Comparison of ENCODE assay signal across 14 cellular contexts in the genomic region with DNA sequence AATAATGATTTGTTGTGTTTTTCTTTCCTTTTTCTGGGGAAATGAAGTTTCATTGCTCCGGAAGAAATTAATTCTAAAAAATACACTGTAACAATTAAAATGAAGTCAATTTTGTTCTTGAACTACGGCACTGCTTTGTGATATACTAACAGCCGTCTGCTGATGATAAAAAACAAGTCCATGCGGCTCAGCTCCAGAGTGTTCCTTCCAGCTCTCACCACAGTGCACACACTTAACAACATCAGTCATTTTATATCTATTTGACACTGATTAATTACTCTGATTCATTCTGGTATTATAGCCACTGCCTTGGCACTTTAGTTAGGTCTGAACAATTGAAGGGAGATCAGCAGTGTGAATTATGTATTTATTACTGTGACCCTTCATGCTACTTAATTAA.
"Had no signal": no experiment of that assay in that cellular context is flagged by ENCODE, and none has a peak within 500 bp of the region (broad histone marks: within the 10 kb centered on the region; RNA-seq: fewer than 3 reads in every experiment).

No MANE protein-coding gene starts in this region.

- H3K4me1 Mint-ChIP-seq: activated CD4-positive, alpha-beta T cell treated with anti-CD3 and anti-CD28 coated beads for 36 hours; mesothelial cell of epicardium; neural crest cell had no signal

- H3K27ac Mint-ChIP-seq: activated CD4-positive, alpha-beta T cell treated with anti-CD3 and anti-CD28 coated beads for 36 hours; activated CD8-positive, alpha-beta T cell treated with anti-CD3 and anti-CD28 coated beads, Interleukin-2, amount 10 ng/mL, durations not matched to agents 7 days and 5 days; activated naive CD8-positive, alpha-beta T cell treated with anti-CD3 and anti-CD28 coated beads, Interleukin-2, amount 50 U/mL, for 24 hours; mesothelial cell of epicardium had no signal

- DNase-seq: activated CD4-positive, alpha-beta T cell treated with anti-CD3 and anti-CD28 coated beads for 36 hours; activated CD8-positive, alpha-beta memory T cell treated with anti-CD3 and anti-CD28 coated beads, Interleukin-2, amount 50 U/mL, for 48 hours; activated CD8-positive, alpha-beta T cell treated with anti-CD3 and anti-CD28 coated beads, Interleukin-2, amount 10 ng/mL, durations not matched to agents 7 days and 5 days; activated naive CD4-positive, alpha-beta T cell treated with Interleukin-2 at 50 U/mL for 16 hours; activated naive CD8-positive, alpha-beta T cell treated with anti-CD3 and anti-CD28 coated beads, Interleukin-2, amount 50 U/mL, for 24 hours; colonic mucosa; effector CD4-positive, alpha-beta T cell; ovary; stimulated activated CD4-positive, alpha-beta T cell treated with anti-CD3 and anti-CD28 coated beads, Interleukin-15, amount 100 ng/mL, for 24 hours; thyroid gland had no signal

- H3K27ac ChIP-seq: colonic mucosa, hepatocyte, ovary, thyroid gland, VCaP had no signal

- H3K27me3 Mint-ChIP-seq: activated CD4-positive, alpha-beta T cell treated with anti-CD3 and anti-CD28 coated beads for 36 hours; activated naive CD8-positive, alpha-beta T cell treated with anti-CD3 and anti-CD28 coated beads, Interleukin-2, amount 50 U/mL, for 24 hours had no signal

- H3K4me3 Mint-ChIP-seq: activated CD4-positive, alpha-beta T cell treated with anti-CD3 and anti-CD28 coated beads for 36 hours; activated CD8-positive, alpha-beta T cell treated with anti-CD3 and anti-CD28 coated beads, Interleukin-2, amount 10 ng/mL, durations not matched to agents 7 days and 5 days; activated naive CD8-positive, alpha-beta T cell treated with anti-CD3 and anti-CD28 coated beads, Interleukin-2, amount 50 U/mL, for 24 hours; mesothelial cell of epicardium; neural crest cell had no signal

- H3K9me3 Mint-ChIP-seq: activated naive CD8-positive, alpha-beta T cell treated with anti-CD3 and anti-CD28 coated beads, Interleukin-2, amount 50 U/mL, for 24 hours; mesothelial cell of epicardium; neural crest cell had no signal

- ATAC-seq: activated CD4-positive, alpha-beta T cell treated with anti-CD3 and anti-CD28 coated beads for 36 hours; activated CD8-positive, alpha-beta T cell treated with anti-CD3 and anti-CD28 coated beads, Interleukin-2, amount 10 ng/mL, durations not matched to agents 7 days and 5 days; activated naive CD8-positive, alpha-beta T cell treated with anti-CD3 and anti-CD28 coated beads, Interleukin-2, amount 50 U/mL, for 24 hours had no signal
